1 cellular context compared by ENCODE assay signal in genomic region chr2:20227894-20228505, GRCh38.
TF ChIP-seq lines count a peak whose summit lies in the region.

No MANE protein-coding gene starts in this region.

TF ChIP-seq in HepG2, 621 proteins besides CTCF, POLR2A, EP300 and RAD21:
- TF ChIP-seq ZNF263 (CRISPR knock-in tag; IDR thresholded peaks at IDR 0.05) (peak; percentile 77), NR0B2 (CRISPR knock-in tag; IDR thresholded peaks at IDR 0.05) (no peak)
